In genomic region chr17:64323774-64324173, GRCh38 we compare ENCODE assay signal across 20 cellular contexts.
DNase-seq lines count a peak whose midpoint lies in the region; ATAC-seq, FAIRE-seq and TF ChIP-seq lines count a peak whose summit lies in the region.
"Had no signal": no experiment of that assay in that cellular context is flagged by ENCODE, and none has a peak within 500 bp of the region (broad histone marks: within the 10 kb centered on the region; RNA-seq: fewer than 3 reads in every experiment).

No MANE protein-coding gene starts in this region.

- SMC1A ChIA-PET in GM12878 (lab: Charles Lee; ENCODE audit: uncharacterized antibody, unreplicated experiment), result interaction anchor here (1.4 to 14.2 kb wide), 3 partner anchors 10 to 95 kb away, joined by 3 to 190 read pairs (median 10); no protein-coding TSS in a partner anchor

- H3K27ac ChIP-seq in Karpas-422 (ENCODE audit: low read length) (no peak overlapping the region), GM12878 (ENCODE audit: control insufficient read depth, insufficient read depth) (no peak overlapping the region)
- H3K27ac ChIP-seq: 22Rv1, SJSA1, skin epidermis had no signal

- CTCF ChIA-PET in activated CD4-positive, alpha-beta T cell treated with anti-CD3 and anti-CD28 coated beads for 36 hours (lab: Charles Lee), result interaction anchor here (12.5 kb wide), 1 partner anchor 94 kb away, joined by 169 read pairs; no protein-coding TSS in a partner anchor
- CTCF ChIA-PET in GM12878 (lab: Yijun Ruan, JAX), result interaction anchor here (1.5 to 31.7 kb wide), 2 partner anchors 17 to 97 kb away, joined by 3 to 627 read pairs; no protein-coding TSS in a partner anchor

- H3K9ac ChIP-seq in Karpas-422 (ENCODE audit: low read length) (no peak overlapping the region), GM12878 (ENCODE audit: control insufficient read depth, insufficient read depth, low read length) (no peak overlapping the region)

- in situ Hi-C loops in GM12878 (cut with MboI), result loop anchor here (5.0 kb wide), 3 partner anchors 94 to 319 kb away; no protein-coding TSS in a partner anchor

- peaks cover 6% of the 10 kb centered on the region for H3K4me1 Mint-ChIP-seq in activated CD4-positive, alpha-beta T cell treated with anti-CD3 and anti-CD28 coated beads for 36 hours
- peaks cover 54% of the 10 kb centered on the region for H3K4me1 Mint-ChIP-seq in stimulated activated naive CD8-positive, alpha-beta T cell treated with anti-CD3 and anti-CD28 coated beads, Interleukin-15, Interleukin-2, amounts not matched to agents 100 ng/mL and 50 ng/mL, for 24 hours (ENCODE audit: low read depth)
- peaks cover 8% of the 10 kb centered on the region for H3K4me1 Mint-ChIP-seq in progenitor cell of endocrine pancreas (ENCODE audit: low read depth)

- no peaks in the 10 kb centered on the region for H3K9me3 Mint-ChIP-seq in activated CD4-positive, alpha-beta T cell treated with anti-CD3 and anti-CD28 coated beads for 36 hours (ENCODE audit: low read depth)
- H3K9me3 Mint-ChIP-seq in stimulated activated naive CD8-positive, alpha-beta T cell treated with anti-CD3 and anti-CD28 coated beads, Interleukin-15, Interleukin-2, amounts not matched to agents 100 ng/mL and 50 ng/mL, for 24 hours, result no peaks in the 10 kb centered on the region
- no peaks in the 10 kb centered on the region for H3K9me3 Mint-ChIP-seq in progenitor cell of endocrine pancreas (ENCODE audit: low read depth)
- H3K9me3 Mint-ChIP-seq: H9; nephron; T-helper 2 cell treated with Interferon-gamma antibody and Interleukin-4, amounts not matched to agents 5 μg/mL and 100 μg/mL, for 36 hours had no signal

- TF ChIP-seq EP300 in GM12878 (IDR thresholded peaks at IDR 0.05; ENCODE audit: borderline replicate concordance in 1 of 2, control insufficient read depth in 1 of 2, low read depth in 2 of 2, low read length in 2 of 2), result no peak

- 44% methylated on average over 3 of the region's 3 CpGs for WGBS in GM12878 (ENCODE audit: insufficient coverage, insufficient replicate concordance, low lambda C conversion rate, missing lambda C conversion rate)

- H3K9me3 ChIP-seq in Karpas-422 (ENCODE audit: low read length) (no peaks in the 10 kb centered on the region), GM12878 (replicated peaks; ENCODE audit: control insufficient read depth, insufficient read depth, low read length) (no peaks in the 10 kb centered on the region)
- H3K9me3 ChIP-seq: SJSA1 had no signal

- H2AFZ ChIP-seq in Karpas-422 (ENCODE audit: low read length) (no peak overlapping the region), GM12878 (ENCODE audit: control insufficient read depth, low read depth, low read length) (no peak overlapping the region)

- no peak for TF ChIP-seq RAD21 in GM12878 (IDR thresholded peaks at IDR 0.05; ENCODE audit: insufficient read depth, low read depth, low read length)

- RAD21 ChIA-PET in GM12878 (lab: Charles Lee; ENCODE audit: unreplicated experiment), result interaction anchor here (0.9 to 1.4 kb wide), 3 partner anchors 86 to 95 kb away, joined by 3 read pairs; no protein-coding TSS in a partner anchor

- H3K27me3 Mint-ChIP-seq in activated CD4-positive, alpha-beta T cell treated with anti-CD3 and anti-CD28 coated beads for 36 hours, result no peaks in the 10 kb centered on the region
- no peaks in the 10 kb centered on the region for H3K27me3 Mint-ChIP-seq in stimulated activated naive CD8-positive, alpha-beta T cell treated with anti-CD3 and anti-CD28 coated beads, Interleukin-15, Interleukin-2, amounts not matched to agents 100 ng/mL and 50 ng/mL, for 24 hours
- peaks cover 6% of the 10 kb centered on the region for H3K27me3 Mint-ChIP-seq in progenitor cell of endocrine pancreas

- intact Hi-C loops in activated CD4-positive, alpha-beta T cell treated with anti-CD3 and anti-CD28 coated beads for 36 hours (cut with DNase I, micrococcal nuclease), result loop anchor here (5.0 to 10.0 kb wide), 4 partner anchors 169 to 414 kb away; no protein-coding TSS in a partner anchor
- intact Hi-C loops in GM12878 (cut with micrococcal nuclease; ENCODE audit: unreplicated experiment), result loop anchor here (5.0 kb wide), 1 partner anchor 169 kb away; no protein-coding TSS in a partner anchor

- BruUV-seq in GM12878 (replicated peaks; lab: Mats Ljungman, UMichigan), result no TSS peak

- peak overlapping the region; percentile 18 for H3K4me2 ChIP-seq in Karpas-422 (ENCODE audit: low read depth, low read length, poor library complexity, severe bottlenecking)
- no peak overlapping the region for H3K4me2 ChIP-seq in GM12878 (ENCODE audit: control insufficient read depth, insufficient read depth)

- H3K36me3 ChIP-seq in Karpas-422 (ENCODE audit: insufficient read depth, low read length) (no peaks in the 10 kb centered on the region), GM12878 (ENCODE audit: control insufficient read depth in 2 of 2, insufficient read depth in 2 of 2, low read length in 1 of 2) (no peaks in the 10 kb centered on the region)
- H3K36me3 ChIP-seq: SJSA1 had no signal

- POLR2A ChIA-PET in activated CD4-positive, alpha-beta T cell treated with anti-CD3 and anti-CD28 coated beads for 36 hours (lab: Charles Lee), result no interaction called here
- POLR2A ChIA-PET in GM12878 (lab: Charles Lee), result interaction anchor here (1.4 kb wide), 1 partner anchor 89 kb away, joined by 3 read pairs; no protein-coding TSS in a partner anchor

- peak; percentile 49 for ATAC-seq in activated CD4-positive, alpha-beta T cell treated with anti-CD3 and anti-CD28 coated beads for 36 hours
- ATAC-seq in GM12878 (peak; percentile 73), HG02840 (IDR thresholded peaks at IDR 0.05; ENCODE audit: low FRiP score, unreplicated experiment) (no peak)
- ATAC-seq: activated CD4-positive, CD25-positive, alpha-beta regulatory T cell treated with anti-CD3 and anti-CD28 coated beads, Interleukin-2, amount 50 U/mL, for 24 hours; heart right ventricle had no signal

- no peak overlapping the region for H3K4me3 ChIP-seq in Karpas-422 (ENCODE audit: low read length)
- H3K4me3 ChIP-seq in GM12878, result no peak overlapping the region
- H3K4me3 ChIP-seq: heart right ventricle, SJSA1, skin epidermis had no signal

- no peak overlapping the region for H3K27ac Mint-ChIP-seq in activated CD4-positive, alpha-beta T cell treated with anti-CD3 and anti-CD28 coated beads for 36 hours
- peak overlapping the region; percentile 78 for H3K27ac Mint-ChIP-seq in stimulated activated naive CD8-positive, alpha-beta T cell treated with anti-CD3 and anti-CD28 coated beads, Interleukin-15, Interleukin-2, amounts not matched to agents 100 ng/mL and 50 ng/mL, for 24 hours
- H3K27ac Mint-ChIP-seq in progenitor cell of endocrine pancreas, result no peak overlapping the region
- H3K27ac Mint-ChIP-seq: H9; nephron; T-helper 2 cell treated with Interferon-gamma antibody and Interleukin-4, amounts not matched to agents 5 μg/mL and 100 μg/mL, for 36 hours had no signal

- no peaks in the 10 kb centered on the region for H3K79me2 ChIP-seq in Karpas-422 (ENCODE audit: low read length)
- no peaks in the 10 kb centered on the region for H3K79me2 ChIP-seq in GM12878 (ENCODE audit: control insufficient read depth, insufficient read depth, low read length)

- no peak overlapping the region for H3K4me3 Mint-ChIP-seq in activated CD4-positive, alpha-beta T cell treated with anti-CD3 and anti-CD28 coated beads for 36 hours
- peak overlapping the region; percentile 27 for H3K4me3 Mint-ChIP-seq in stimulated activated naive CD8-positive, alpha-beta T cell treated with anti-CD3 and anti-CD28 coated beads, Interleukin-15, Interleukin-2, amounts not matched to agents 100 ng/mL and 50 ng/mL, for 24 hours
- no peak overlapping the region for H3K4me3 Mint-ChIP-seq in progenitor cell of endocrine pancreas (ENCODE audit: low read depth)
- H3K4me3 Mint-ChIP-seq: H9; nephron; T-helper 2 cell treated with Interferon-gamma antibody and Interleukin-4, amounts not matched to agents 5 μg/mL and 100 μg/mL, for 36 hours had no signal

- TF ChIP-seq POLR2A in GM12878 (IDR thresholded peaks at IDR 0.05; ENCODE audit: low read depth, low read length), result no peak

- H3K36me3 Mint-ChIP-seq in activated CD4-positive, alpha-beta T cell treated with anti-CD3 and anti-CD28 coated beads for 36 hours (ENCODE audit: low read depth), result no peaks in the 10 kb centered on the region
- H3K36me3 Mint-ChIP-seq in stimulated activated naive CD8-positive, alpha-beta T cell treated with anti-CD3 and anti-CD28 coated beads, Interleukin-15, Interleukin-2, amounts not matched to agents 100 ng/mL and 50 ng/mL, for 24 hours (ENCODE audit: low read depth), result peaks cover 16% of the 10 kb centered on the region
- H3K36me3 Mint-ChIP-seq in progenitor cell of endocrine pancreas (ENCODE audit: insufficient read depth), result no peaks in the 10 kb centered on the region

- H3K27me3 ChIP-seq in Karpas-422 (ENCODE audit: low read length), result no peaks in the 10 kb centered on the region
- H3K27me3 ChIP-seq in GM12878 (replicated peaks in 1 of 2; ENCODE audit: control insufficient read depth in 2 of 2, insufficient read depth in 2 of 2, low read length in 1 of 2), result no peaks in the 10 kb centered on the region; a peak in 1 of 4 replicates
- H3K27me3 ChIP-seq: heart right ventricle had no signal

- H4K20me1 ChIP-seq in Karpas-422 (ENCODE audit: insufficient read depth, low read depth, low read length) (no peaks in the 10 kb centered on the region), GM12878 (ENCODE audit: control insufficient read depth, insufficient read depth) (no peaks in the 10 kb centered on the region; the same call in 1 of the 2 replicates)

- H3K9me2 ChIP-seq in Karpas-422 (replicated peaks; ENCODE audit: insufficient read depth, low read length), result no peaks in the 10 kb centered on the region

- DNase-seq in activated CD4-positive, alpha-beta T cell treated with anti-CD3 and anti-CD28 coated beads for 36 hours, result no peak
- DNase-seq in activated CD4-positive, alpha-beta T cell treated with anti-CD3 and anti-CD28 coated beads for 4 hours, result no peak
- DNase-seq in Karpas-422 (peak; percentile 69), GM12878 (ENCODE audit: low read depth, low spot score) (no peak), D721Med (ENCODE audit: insufficient read length, low spot score) (no peak), progenitor cell of endocrine pancreas (ENCODE audit: low spot score, unreplicated experiment) (no peak)
- DNase-seq: GDM1; H9; heart right ventricle; NCI-H2029; NCI-H524 treated with DMSO at 0.1 percent for 48 hours; stimulated activated CD4-positive, alpha-beta T cell treated with anti-CD3 and anti-CD28 coated beads, Interleukin-4, amount 100 ng/mL, for 1 hour had no signal

- TF ChIP-seq CTCF in GM12878 (IDR thresholded peaks at IDR 0.05 in 2 of 3, conservative IDR thresholded peaks at IDR 0.05 in 1 of 3; ENCODE audit: control insufficient read depth in 2 of 3, extremely low read depth in 1 of 3, insufficient read depth in 1 of 3, low read depth in 3 of 3, low read length in 3 of 3), result 0 out of 6 replicates have a peak, but pooled peaks of 1 of the 3 experiments have one; percentile 3
- no peak for TF ChIP-seq CTCF in D721Med (IDR thresholded peaks at IDR 0.05; ENCODE audit: insufficient read depth, missing control alignments)
- TF ChIP-seq CTCF in progenitor cell of endocrine pancreas (IDR thresholded peaks at IDR 0.05; ENCODE audit: unreplicated experiment), result no peak

- H3K4me1 ChIP-seq in Karpas-422 (ENCODE audit: low read length), result peaks cover 18% of the 10 kb centered on the region
- peaks cover 3% of the 10 kb centered on the region; the same call in 1 of the 2 replicates for H3K4me1 ChIP-seq in GM12878 (ENCODE audit: control insufficient read depth, insufficient read depth, low read length)

- FAIRE-seq in GM12878 (lab: Jason Lieb, UNC), result no peak
- no peak for FAIRE-seq in D721Med (lab: Jason Lieb, UNC)
